Comparison of ENCODE assay signal across 11 cellular contexts in genomic region chr1:39177641-39178040, GRCh38. TPM values are rescaled to one million over a fixed set of nuclear protein-coding genes. Genes with fewer than 3 reads are reported as not detected.
DNase-seq lines count a peak whose midpoint lies in the region; ATAC-seq and TF ChIP-seq lines count a peak whose summit lies in the region.
"Had no signal": no experiment of that assay in that cellular context is flagged by ENCODE, and none has a peak within 500 bp of the region (broad histone marks: within the 10 kb centered on the region; RNA-seq: fewer than 3 reads in every experiment).

No MANE protein-coding gene starts in this region.

- H3K9me3 ChIP-seq in RWPE2 (ENCODE audit: severe bottlenecking) (no peaks in the 10 kb centered on the region), gastroesophageal sphincter (no peaks in the 10 kb centered on the region), psoas muscle (no peaks in the 10 kb centered on the region)
- H3K9me3 ChIP-seq: right atrium auricular region had no signal

- no peaks in the 10 kb centered on the region for H3K27me3 ChIP-seq in RWPE2 (ENCODE audit: insufficient read depth, poor library complexity, severe bottlenecking)
- H3K27me3 ChIP-seq in gastroesophageal sphincter, result no peaks in the 10 kb centered on the region
- no peaks in the 10 kb centered on the region for H3K27me3 ChIP-seq in psoas muscle (ENCODE audit: insufficient read depth in 3 of 3, low read length in 2 of 3)
- H3K27me3 ChIP-seq: right atrium auricular region had no signal

- TF ChIP-seq CTCF in RWPE2 (IDR thresholded peaks at IDR 0.05; ENCODE audit: poor library complexity, severe bottlenecking) (no peak), gastroesophageal sphincter (IDR thresholded peaks at IDR 0.05) (no peak), psoas muscle (IDR thresholded peaks at IDR 0.05) (no peak)

- no peak for TF ChIP-seq EP300 in gastroesophageal sphincter (IDR thresholded peaks at IDR 0.05)

- H3K4me3 ChIP-seq in RWPE2 (ENCODE audit: severe bottlenecking) (no peak overlapping the region), gastroesophageal sphincter (no peak overlapping the region), psoas muscle (no peak overlapping the region)
- H3K4me3 ChIP-seq: right atrium auricular region had no signal

- intact Hi-C loops in psoas muscle (cut with DNase I), result loop anchor here in 1 of 2 donors (5.0 kb wide), 2 partner anchors 35 to 70 kb away; no protein-coding TSS in a partner anchor

- H3K36me3 ChIP-seq in RWPE2 (ENCODE audit: low read depth) (no peaks in the 10 kb centered on the region), gastroesophageal sphincter (no peaks in the 10 kb centered on the region), psoas muscle (ENCODE audit: insufficient read depth in 1 of 2, low read depth in 1 of 2) (no peaks in the 10 kb centered on the region)
- H3K36me3 ChIP-seq: right atrium auricular region had no signal

- no peak for ATAC-seq in RWPE2 (ENCODE audit: low read depth)
- no peak for ATAC-seq in gastroesophageal sphincter
- no peak for ATAC-seq in psoas muscle
- ATAC-seq: activated CD8-positive, alpha-beta T cell treated with anti-CD3 and anti-CD28 coated beads for 36 hours had no signal

- DNase-seq in DMS114 treated with DMSO at 0.1 percent for 48 hours (lab: John Stamatoyannopoulos, UW; ENCODE audit: unreplicated experiment), result peak; percentile 47
- no peak for DNase-seq in RWPE2 (ENCODE audit: low spot score)
- no peak for DNase-seq in psoas muscle
- DNase-seq in NCI-H1694 (lab: John Stamatoyannopoulos, UW), result no peak
- no peak for DNase-seq in effector CD4-positive, alpha-beta T cell
- no peak for DNase-seq in stimulated activated CD4-positive, alpha-beta T cell treated with anti-CD3 and anti-CD28 coated beads, Interleukin-4, amount 100 ng/mL, for 1 hour
- no peak for DNase-seq in midbrain (lab: John Stamatoyannopoulos, UW)
- DNase-seq: activated CD8-positive, alpha-beta T cell treated with anti-CD3 and anti-CD28 coated beads for 36 hours; NCI-H2227 treated with DMSO at 0.1 percent for 48 hours had no signal

- WGBS in gastroesophageal sphincter (ENCODE audit: low coverage in 1 of 2), 2 donors, result 22 to 81% methylated on average over 2 to 3 of the region's 3 CpGs
- WGBS in psoas muscle, 3 donors, result 75 to 91% (median 85%) methylated on average over 3 of the region's 3 CpGs

- H3K27ac ChIP-seq in RWPE2 (ENCODE audit: poor library complexity, severe bottlenecking), result peak overlapping the region; percentile 98
- peak overlapping the region in 3 of 4 donors; percentile 52 to 83 (median 74) for H3K27ac ChIP-seq in gastroesophageal sphincter
- peak overlapping the region; percentile 84 for H3K27ac ChIP-seq in psoas muscle

- H3K4me1 ChIP-seq in RWPE2 (ENCODE audit: insufficient read depth, poor library complexity, severe bottlenecking) (peaks cover 59% of the 10 kb centered on the region), gastroesophageal sphincter (peaks cover 30 to 76% (median 31%) of the 10 kb centered on the region in 3 donors), psoas muscle (peaks cover 66% of the 10 kb centered on the region)

- TF ChIP-seq POLR2A in gastroesophageal sphincter (IDR thresholded peaks at IDR 0.05), result no peak

RNA-seq across cellular contexts. Expression of gene MACF1, which starts 26.9 kb away (rescaled TPM):
- total RNA-seq in gastroesophageal sphincter (100 to 1,000 TPM; 454 to 752 (median 541) TPM), psoas muscle (100 to 1,000 TPM in 2 of 4 donors, 10 to 100 TPM in 2; 71.4 to 162 (median 124) TPM)
- 10 to 100 TPM; 38.9 to 67.1 (median 53.8) TPM for polyA plus RNA-seq in psoas muscle
